In genomic region chr16:64397042-64397441, GRCh38 we compare ENCODE assay signal across 31 cellular contexts.
A peak's percentile ranks its signal among the peaks of the same experiment; 100 is the strongest.
DNase-seq lines count a peak whose midpoint lies in the region; ATAC-seq and TF ChIP-seq lines count a peak whose summit lies in the region.
"Had no signal": no experiment of that assay in that cellular context is flagged by ENCODE, and none has a peak within 500 bp of the region (broad histone marks: within the 10 kb centered on the region; RNA-seq: fewer than 3 reads in every experiment).

No MANE protein-coding gene starts in this region.

- H3K4me2 ChIP-seq in SK-N-SH = no peak overlapping the region
- H3K4me2 ChIP-seq: hepatocyte had no signal

- no peak overlapping the region for H3K9ac ChIP-seq in SK-N-SH

- peaks cover 0 to 21% (median 10%) of the 10 kb centered on the region in 8 donors for H3K9me3 Mint-ChIP-seq in CD4-positive, alpha-beta memory T cell
- peaks cover 3% of the 10 kb centered on the region for H3K9me3 Mint-ChIP-seq in stimulated activated memory B cell treated with anti-CD40 and anti-IgM and Interleukin-4, amounts not matched to agents 10 μg/mL and 1 μg/mL and 100 μg/mL, for 72 hours

- TF ChIP-seq CTCF in SK-N-SH (IDR thresholded peaks at IDR 0.05) = no peak
- no peak for TF ChIP-seq CTCF in foreskin fibroblast (IDR thresholded peaks at IDR 0.05; ENCODE audit: low read depth, low read length)

- WGBS in SK-N-SH (ENCODE audit: low lambda C conversion rate) = 83% methylated on average over 3 of the region's 3 CpGs

- H3K4me1 Mint-ChIP-seq in CD4-positive, alpha-beta memory T cell = no peaks in the 10 kb centered on the region
- no peaks in the 10 kb centered on the region for H3K4me1 Mint-ChIP-seq in stimulated activated memory B cell treated with anti-CD40 and anti-IgM and Interleukin-4, amounts not matched to agents 10 μg/mL and 1 μg/mL and 100 μg/mL, for 72 hours
- H3K4me1 Mint-ChIP-seq: CD14-positive monocyte, memory B cell had no signal

- H3K4me3 ChIP-seq in SK-N-SH (ENCODE audit: low read depth in 2 of 2, low read length in 1 of 2) (no peak overlapping the region), foreskin fibroblast (ENCODE audit: low read depth in 1 of 2, low read length in 2 of 2) (no peak overlapping the region)
- no peak overlapping the region for H3K4me3 ChIP-seq in CD4-positive, alpha-beta memory T cell (ENCODE audit: low read length in 2 of 2)
- H3K4me3 ChIP-seq: gastroesophageal sphincter, hepatocyte, ovary, skin epidermis, upper lobe of left lung had no signal

- H3K36me3 ChIP-seq in SK-N-SH (replicated peaks in 1 of 2; ENCODE audit: control insufficient read depth in 1 of 2, insufficient read depth in 2 of 2, low read length in 1 of 2) = peaks cover 0 to 5% of the 10 kb centered on the region in 2 experiments
- H3K36me3 ChIP-seq in CD4-positive, alpha-beta memory T cell (ENCODE audit: insufficient read depth, low read length) = no peaks in the 10 kb centered on the region
- H3K36me3 ChIP-seq: gastroesophageal sphincter, ovary, upper lobe of left lung had no signal

- H3K9me3 ChIP-seq in SK-N-SH = peaks cover 3% of the 10 kb centered on the region; the same call in 1 of the 2 replicates
- H3K9me3 ChIP-seq in CD4-positive, alpha-beta memory T cell (ENCODE audit: control insufficient read depth in 1 of 2, low read length in 2 of 2) = no peaks in the 10 kb centered on the region
- H3K9me3 ChIP-seq: gastroesophageal sphincter, ovary, upper lobe of left lung had no signal

- H3K27me3 Mint-ChIP-seq in CD4-positive, alpha-beta memory T cell = no peaks in the 10 kb centered on the region
- no peaks in the 10 kb centered on the region for H3K27me3 Mint-ChIP-seq in stimulated activated memory B cell treated with anti-CD40 and anti-IgM and Interleukin-4, amounts not matched to agents 10 μg/mL and 1 μg/mL and 100 μg/mL, for 72 hours
- H3K27me3 Mint-ChIP-seq: activated naive CD8-positive, alpha-beta T cell; effector memory CD8-positive, alpha-beta T cell; memory B cell had no signal

- no peaks in the 10 kb centered on the region for H3K27me3 ChIP-seq in SK-N-SH (ENCODE audit: insufficient read depth)
- H3K27me3 ChIP-seq in CD4-positive, alpha-beta memory T cell (ENCODE audit: insufficient read depth, low read length) = no peaks in the 10 kb centered on the region
- H3K27me3 ChIP-seq: gastroesophageal sphincter, hepatocyte, ovary, upper lobe of left lung had no signal

- H3F3A ChIP-seq in SK-N-SH (replicated peaks; ENCODE audit: insufficient read depth) = peaks cover 39% of the 10 kb centered on the region

- DNase-seq in SK-N-SH (no peak), amniotic epithelial cell (ENCODE audit: low read depth) (peak; percentile 38), foreskin fibroblast (peak; percentile 47 to 57), NCI-H1436 treated with DMSO at 0.1 percent for 48 hours (lab: John Stamatoyannopoulos, UW) (no peak)
- no peak for DNase-seq in CD4-positive, alpha-beta memory T cell
- DNase-seq: activated CD4-positive, alpha-beta T cell treated with anti-CD3 and anti-CD28 coated beads for 48 hours; activated effector memory CD4-positive, alpha-beta T cell treated with anti-CD3 and anti-CD28 coated beads, Interleukin-2, amount 50 U/mL, for 16 hours; aorta; caudate nucleus; DMS79; effector memory CD8-positive, alpha-beta T cell; left colon; NCI-H1417 treated with DMSO at 0.1 percent for 48 hours; NCI-H2081; NCI-H2227 treated with DMSO at 0.1 percent for 48 hours; NCI-H69; ovary; stimulated activated naive CD4-positive, alpha-beta T cell; T-helper 9 cell; upper lobe of left lung had no signal

- intact Hi-C loops in CD4-positive, alpha-beta memory T cell (cut with micrococcal nuclease) = no loop called here

- H4K20me1 ChIP-seq in SK-N-SH (ENCODE audit: insufficient read depth) = no peaks in the 10 kb centered on the region

- TF ChIP-seq RAD21 in SK-N-SH (IDR thresholded peaks at IDR 0.05; ENCODE audit: low read length) = no peak

- H3K79me2 ChIP-seq in SK-N-SH (ENCODE audit: insufficient read depth) = no peaks in the 10 kb centered on the region
- H3K79me2 ChIP-seq: hepatocyte had no signal

- no peaks in the 10 kb centered on the region for H3K36me3 Mint-ChIP-seq in CD4-positive, alpha-beta memory T cell
- no peaks in the 10 kb centered on the region for H3K36me3 Mint-ChIP-seq in stimulated activated memory B cell treated with anti-CD40 and anti-IgM and Interleukin-4, amounts not matched to agents 10 μg/mL and 1 μg/mL and 100 μg/mL, for 72 hours
- H3K36me3 Mint-ChIP-seq: activated naive CD8-positive, alpha-beta T cell; CD14-positive monocyte; memory B cell had no signal

- TF ChIP-seq EP300 in SK-N-SH (IDR thresholded peaks at IDR 0.05; ENCODE audit: borderline replicate concordance in 1 of 2, low read depth in 1 of 2, low read length in 1 of 2) = peak in 1 of 2 experiments; percentile 55; a peak in 1 of 4 replicates

- peaks cover 0 to 16% of the 10 kb centered on the region in 2 experiments; a peak in 2 of 4 replicates for H3K4me1 ChIP-seq in SK-N-SH (ENCODE audit: control insufficient read depth in 1 of 2, insufficient read depth in 2 of 2, low read depth in 1 of 2, low read length in 1 of 2)
- H3K4me1 ChIP-seq in CD4-positive, alpha-beta memory T cell (ENCODE audit: insufficient read depth, low read length) = no peaks in the 10 kb centered on the region
- H3K4me1 ChIP-seq: upper lobe of left lung had no signal

- H3K27ac Mint-ChIP-seq in CD4-positive, alpha-beta memory T cell = no peak overlapping the region
- no peak overlapping the region for H3K27ac Mint-ChIP-seq in stimulated activated memory B cell treated with anti-CD40 and anti-IgM and Interleukin-4, amounts not matched to agents 10 μg/mL and 1 μg/mL and 100 μg/mL, for 72 hours
- H3K27ac Mint-ChIP-seq: activated naive CD8-positive, alpha-beta T cell; CD14-positive monocyte; effector memory CD8-positive, alpha-beta T cell; memory B cell had no signal

- POLR2A ChIA-PET in SK-N-SH (lab: Yijun Ruan, JAX) = no interaction called here
- POLR2A ChIA-PET in CD4-positive, alpha-beta memory T cell (lab: Charles Lee; ENCODE audit: partially characterized antibody) = no interaction called here

- 0 out of 2 replicates have a peak overlapping the region, but pooled peaks have one; percentile 7 for H2AFZ ChIP-seq in SK-N-SH (ENCODE audit: low read depth)
- H2AFZ ChIP-seq: hepatocyte had no signal

- H3K9me2 ChIP-seq in SK-N-SH = no peaks in the 10 kb centered on the region

- H3K27ac ChIP-seq in SK-N-SH (ENCODE audit: low read depth in 2 of 2, low read length in 1 of 2) = peak overlapping the region in 1 of 2 experiments; percentile 80; a peak in 2 of 4 replicates
- H3K27ac ChIP-seq in CD4-positive, alpha-beta memory T cell (ENCODE audit: low read depth, low read length) = no peak overlapping the region
- H3K27ac ChIP-seq: 22Rv1, gastroesophageal sphincter, hepatocyte, ovary, skin epidermis, upper lobe of left lung had no signal

- no peak for ATAC-seq in SK-N-SH treated with all-trans-retinoic acid at 6 μM for 48 hours
- ATAC-seq in stimulated activated memory B cell treated with anti-CD40 and anti-IgM and Interleukin-4, amounts not matched to agents 10 μg/mL and 1 μg/mL and 100 μg/mL, for 72 hours = no peak
- no peak for ATAC-seq in GM19023 (IDR thresholded peaks at IDR 0.05; ENCODE audit: unreplicated experiment)
- ATAC-seq: effector memory CD8-positive, alpha-beta T cell; esophagus mucosa; gastroesophageal sphincter; left colon had no signal

- CTCF ChIA-PET in SK-N-SH (lab: Yijun Ruan, JAX) = no interaction called here
- CTCF ChIA-PET in CD4-positive, alpha-beta memory T cell (lab: Charles Lee; ENCODE audit: partially characterized antibody) = no interaction called here

- no peak overlapping the region for H3K4me3 Mint-ChIP-seq in CD4-positive, alpha-beta memory T cell
- no peak overlapping the region for H3K4me3 Mint-ChIP-seq in stimulated activated memory B cell treated with anti-CD40 and anti-IgM and Interleukin-4, amounts not matched to agents 10 μg/mL and 1 μg/mL and 100 μg/mL, for 72 hours
- H3K4me3 Mint-ChIP-seq: activated naive CD8-positive, alpha-beta T cell; CD14-positive monocyte; effector memory CD8-positive, alpha-beta T cell; memory B cell had no signal

TF ChIP-seq in SK-N-SH, 30 proteins besides CTCF, POLR2A, EP300 and RAD21 (continues in another document):
- TF ChIP-seq JUND (IDR thresholded peaks at IDR 0.05) (peak; percentile 41; the same call in 1 of the 2 replicates), TAF1 (IDR thresholded peaks at IDR 0.05; ENCODE audit: borderline replicate concordance, low read depth, low read length) (no peak), FOSL2 (IDR thresholded peaks at IDR 0.05; ENCODE audit: borderline replicate concordance, low read depth) (peak; percentile 61; the same call in 1 of the 2 replicates), TEAD4 (IDR thresholded peaks at IDR 0.05; ENCODE audit: borderline replicate concordance, insufficient read depth) (0 out of 2 replicates have a peak, but pooled peaks have one; percentile 30), NFIC (IDR thresholded peaks at IDR 0.05; ENCODE audit: borderline replicate concordance) (peak; percentile 65), MEF2A (IDR thresholded peaks at IDR 0.05; ENCODE audit: borderline replicate concordance, low read depth) (no peak)

TF ChIP-seq in SK-N-SH treated with all-trans-retinoic acid at 6 μM for 48 hours, 23 proteins besides CTCF, POLR2A, EP300 and RAD21 (continues in another document):
- TF ChIP-seq CREB5 (CRISPR knock-in tag; IDR thresholded peaks at IDR 0.05; ENCODE audit: low read depth) (no peak), PPARA (CRISPR knock-in tag; IDR thresholded peaks at IDR 0.05; ENCODE audit: borderline replicate concordance) (no peak), CSRNP3 (CRISPR knock-in tag; IDR thresholded peaks at IDR 0.05) (no peak)

Comparison
In these comparisons a context has a peak if more than half of its experiments do, and no peak if none do; other contexts are left out.
1. DNase-seq: peak in amniotic epithelial cell (single experiment) and foreskin fibroblast (2 of 2); none in SK-N-SH (single experiment), CD4-positive, alpha-beta memory T cell (0 of 5) and NCI-H1436 treated with DMSO at 0.1 percent for 48 hours (single experiment).